ENCODE assay signal across 20 cellular contexts in genomic region chr20:16005612-16006493, GRCh38.
DNase-seq lines count a peak whose midpoint lies in the region; TF ChIP-seq lines count a peak whose summit lies in the region.
"Had no signal": no experiment of that assay in that cellular context is flagged by ENCODE, and none has a peak within 500 bp of the region (broad histone marks: within the 10 kb centered on the region; RNA-seq: fewer than 3 reads in every experiment).

No MANE protein-coding gene starts in this region.

- POLR2A ChIA-PET in OCI-LY7 (lab: Charles Lee): interaction anchor here (0.7 to 1.6 kb wide), 6 partner anchors 18 to 204 kb away, joined by 3 to 4 read pairs (median 3); no protein-coding TSS in a partner anchor

- CTCF ChIA-PET in OCI-LY7 (lab: Charles Lee; ENCODE audit: unreplicated experiment): interaction anchor here (0.8 kb wide), 1 partner anchor 37 kb away, joined by 3 read pairs; no protein-coding TSS in a partner anchor

- H3K4me3 ChIP-seq in KMS-11 (IDR thresholded peaks at IDR 0.05; ENCODE audit: insufficient read depth, low read depth, low read length) (no peak overlapping the region), OCI-LY7 (ENCODE audit: low read depth, low read length, poor library complexity, severe bottlenecking) (no peak overlapping the region)
- H3K4me3 ChIP-seq: breast epithelium, gastrocnemius medialis, sigmoid colon had no signal

- H3K9ac ChIP-seq in KMS-11: no peak overlapping the region

- TF ChIP-seq CTCF in KMS-11 (conservative IDR thresholded peaks at IDR 0.05; ENCODE audit: low read depth, low read length): no peak
- TF ChIP-seq CTCF in OCI-LY7 (conservative IDR thresholded peaks at IDR 0.05; ENCODE audit: low read length): no peak

- H3K9me2 ChIP-seq in OCI-LY7 (ENCODE audit: insufficient read depth, low read length): no peaks in the 10 kb centered on the region

- no peak for DNase-seq in OCI-LY7 (ENCODE audit: low spot score)
- peak; percentile 9 for DNase-seq in iPS DF 19.7 (ENCODE audit: low read depth, low spot score)
- DNase-seq in SIG-M5 treated with dmso at 0.1 percent for 504 hours (lab: John Stamatoyannopoulos, UW; ENCODE audit: unreplicated experiment): no peak
- no peak for DNase-seq in NCI-H774 (lab: John Stamatoyannopoulos, UW)
- DNase-seq in LoVo (ENCODE audit: low spot score): no peak
- DNase-seq in HPDE6-E6E7 (ENCODE audit: extremely low spot score): no peak
- DNase-seq: activated CD4-positive, alpha-beta T cell treated with anti-CD3 and anti-CD28 coated beads for 48 hours; activated naive CD4-positive, alpha-beta T cell; activated T-cell treated with anti-CD3 and anti-CD28 coated beads, Interleukin-2, amount 50 U/mL, for 4 hours; CD8-positive, alpha-beta T cell; gastrocnemius medialis; GF-D8; hypothalamus; NCI-H1092 treated with DMSO at 0.1 percent for 48 hours; NCI-H187 treated with DMSO at 0.1 percent for 48 hours; posterior cingulate gyrus; sigmoid colon; stimulated activated naive CD8-positive, alpha-beta T cell treated with anti-CD3 and anti-CD28 coated beads, Interleukin-15, Interleukin-2, amounts not matched to agents 100 U/mL and 50 U/mL, for 24 hours had no signal

- H3K4me1 ChIP-seq in KMS-11 (ENCODE audit: low read depth, poor library complexity, severe bottlenecking) (peaks cover 77% of the 10 kb centered on the region), OCI-LY7 (ENCODE audit: insufficient read depth, low read length, poor library complexity, severe bottlenecking) (peaks cover 7% of the 10 kb centered on the region)
- H3K4me1 ChIP-seq: breast epithelium, gastrocnemius medialis had no signal

- H2AFZ ChIP-seq in KMS-11 (ENCODE audit: low read depth): no peak overlapping the region
- H2AFZ ChIP-seq in OCI-LY7 (ENCODE audit: low read length): peak overlapping the region; percentile 49; the same call in 1 of the 2 replicates

- H3K4me2 ChIP-seq in KMS-11: peak overlapping the region; percentile 74
- peak overlapping the region; percentile 1; the same call in 1 of the 2 replicates for H3K4me2 ChIP-seq in OCI-LY7 (ENCODE audit: low read length)

- no peaks in the 10 kb centered on the region for H3K9me3 ChIP-seq in OCI-LY7 (ENCODE audit: low read length)
- H3K9me3 ChIP-seq: breast epithelium, gastrocnemius medialis, sigmoid colon had no signal

- H3K27ac ChIP-seq in KMS-11 (no peak overlapping the region; the same call in 1 of the 2 replicates), OCI-LY7 (ENCODE audit: low read depth, low read length, poor library complexity, severe bottlenecking) (no peak overlapping the region)
- H3K27ac ChIP-seq: breast epithelium, gastrocnemius medialis, sigmoid colon had no signal

- H4K20me1 ChIP-seq in KMS-11 (ENCODE audit: insufficient read depth) (no peaks in the 10 kb centered on the region), OCI-LY7 (ENCODE audit: insufficient read depth, low read length) (no peaks in the 10 kb centered on the region)

- H3K79me2 ChIP-seq in KMS-11 (ENCODE audit: insufficient read depth, low read depth): no peaks in the 10 kb centered on the region
- no peaks in the 10 kb centered on the region for H3K79me2 ChIP-seq in OCI-LY7 (ENCODE audit: insufficient read depth, low read depth, low read length)

- BruUV-seq in OCI-LY7 (replicated peaks; lab: Mats Ljungman, UMichigan): no TSS peak

- intact Hi-C loops in OCI-LY7 (cut with micrococcal nuclease; ENCODE audit: unreplicated experiment): no loop called here

- no peaks in the 10 kb centered on the region for H3K36me3 ChIP-seq in KMS-11 (ENCODE audit: insufficient read depth)
- H3K36me3 ChIP-seq in OCI-LY7 (ENCODE audit: insufficient read depth, low read length): no peaks in the 10 kb centered on the region
- H3K36me3 ChIP-seq: breast epithelium, gastrocnemius medialis, sigmoid colon had no signal

- H3K27me3 ChIP-seq in KMS-11 (ENCODE audit: insufficient read depth, low read depth): no peaks in the 10 kb centered on the region
- H3K27me3 ChIP-seq: breast epithelium, gastrocnemius medialis, sigmoid colon had no signal
